ENCODE assay signal across 1 cellular context in genomic region chr2:8409461-8410260, GRCh38.
TF ChIP-seq lines count a peak whose summit lies in the region.

No MANE protein-coding gene starts in this region.

TF ChIP-seq in GM12878, 131 proteins besides CTCF, POLR2A, EP300 and RAD21 (continued from another document):
- TF ChIP-seq HSF1 (IDR thresholded peaks at IDR 0.05; ENCODE audit: low read depth, low read length), result no peak
- TF ChIP-seq SMARCA5 (IDR thresholded peaks at IDR 0.05), result peak; percentile 87; the same call in 1 of the 2 replicates
- TF ChIP-seq ELK1 (IDR thresholded peaks at IDR 0.05; ENCODE audit: low read depth, low read length), result no peak
- peak; percentile 55; the same call in 1 of the 2 replicates for TF ChIP-seq ZNF592 (IDR thresholded peaks at IDR 0.05)
